ENCODE assay signal across 1 cellular context in genomic region chr5:176521286-176521685, GRCh38.
TF ChIP-seq lines count a peak whose summit lies in the region.

No MANE protein-coding gene starts in this region.

TF ChIP-seq in HepG2, 621 proteins besides CTCF, POLR2A, EP300 and RAD21:
- TF ChIP-seq, protein P1, sequence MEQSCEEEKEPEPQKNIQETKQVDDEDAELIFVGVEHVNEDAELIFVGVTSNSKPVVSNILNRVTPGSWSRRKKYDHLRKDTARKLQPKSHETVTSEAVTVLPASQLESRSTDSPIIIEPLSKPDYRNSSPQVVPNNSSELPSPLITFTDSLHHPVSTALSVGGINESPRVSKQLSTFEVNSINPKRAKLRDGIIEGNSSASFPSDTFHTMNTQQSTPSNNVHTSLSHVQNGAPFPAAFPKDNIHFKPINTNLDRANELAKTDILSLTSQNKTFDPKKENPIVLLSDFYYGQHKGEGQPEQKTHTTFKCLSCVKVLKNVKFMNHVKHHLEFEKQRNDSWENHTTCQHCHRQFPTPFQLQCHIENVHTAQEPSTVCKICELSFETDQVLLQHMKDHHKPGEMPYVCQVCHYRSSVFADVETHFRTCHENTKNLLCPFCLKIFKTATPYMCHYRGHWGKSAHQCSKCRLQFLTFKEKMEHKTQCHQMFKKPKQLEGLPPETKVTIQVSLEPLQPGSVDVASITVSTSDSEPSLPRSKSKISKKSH (CRISPR knock-in tag; IDR thresholded peaks at IDR 0.05; ENCODE audit: borderline replicate concordance): no peak
- no peak for TF ChIP-seq TFDP2 (CRISPR knock-in tag; IDR thresholded peaks at IDR 0.05)
- no peak for TF ChIP-seq TCF7L2 (IDR thresholded peaks at IDR 0.05; ENCODE audit: low read depth, low read length)
- no peak for TF ChIP-seq MTF1 (CRISPR knock-in tag; IDR thresholded peaks at IDR 0.05)
- TF ChIP-seq ZNF746 (CRISPR knock-in tag; IDR thresholded peaks at IDR 0.05): no peak
- no peak for TF ChIP-seq AGO2 (optimal IDR thresholded peaks at IDR 0.05; ENCODE audit: low read depth, low read length)
- no peak for TF ChIP-seq CHD2 (IDR thresholded peaks at IDR 0.05; ENCODE audit: low read depth, low read length)
- TF ChIP-seq, protein P2, sequence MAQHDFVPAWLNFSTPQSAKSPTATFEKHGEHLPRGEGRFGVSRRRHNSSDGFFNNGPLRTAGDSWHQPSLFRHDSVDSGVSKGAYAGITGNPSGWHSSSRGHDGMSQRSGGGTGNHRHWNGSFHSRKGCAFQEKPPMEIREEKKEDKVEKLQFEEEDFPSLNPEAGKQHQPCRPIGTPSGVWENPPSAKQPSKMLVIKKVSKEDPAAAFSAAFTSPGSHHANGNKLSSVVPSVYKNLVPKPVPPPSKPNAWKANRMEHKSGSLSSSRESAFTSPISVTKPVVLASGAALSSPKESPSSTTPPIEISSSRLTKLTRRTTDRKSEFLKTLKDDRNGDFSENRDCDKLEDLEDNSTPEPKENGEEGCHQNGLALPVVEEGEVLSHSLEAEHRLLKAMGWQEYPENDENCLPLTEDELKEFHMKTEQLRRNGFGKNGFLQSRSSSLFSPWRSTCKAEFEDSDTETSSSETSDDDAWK (CRISPR knock-in tag; IDR thresholded peaks at IDR 0.05): no peak
- no peak for TF ChIP-seq ELF4 (CRISPR knock-in tag; IDR thresholded peaks at IDR 0.05; ENCODE audit: borderline replicate concordance)
- TF ChIP-seq ZNF737 (CRISPR knock-in tag; IDR thresholded peaks at IDR 0.05; ENCODE audit: borderline replicate concordance): no peak
- TF ChIP-seq, protein P3, sequence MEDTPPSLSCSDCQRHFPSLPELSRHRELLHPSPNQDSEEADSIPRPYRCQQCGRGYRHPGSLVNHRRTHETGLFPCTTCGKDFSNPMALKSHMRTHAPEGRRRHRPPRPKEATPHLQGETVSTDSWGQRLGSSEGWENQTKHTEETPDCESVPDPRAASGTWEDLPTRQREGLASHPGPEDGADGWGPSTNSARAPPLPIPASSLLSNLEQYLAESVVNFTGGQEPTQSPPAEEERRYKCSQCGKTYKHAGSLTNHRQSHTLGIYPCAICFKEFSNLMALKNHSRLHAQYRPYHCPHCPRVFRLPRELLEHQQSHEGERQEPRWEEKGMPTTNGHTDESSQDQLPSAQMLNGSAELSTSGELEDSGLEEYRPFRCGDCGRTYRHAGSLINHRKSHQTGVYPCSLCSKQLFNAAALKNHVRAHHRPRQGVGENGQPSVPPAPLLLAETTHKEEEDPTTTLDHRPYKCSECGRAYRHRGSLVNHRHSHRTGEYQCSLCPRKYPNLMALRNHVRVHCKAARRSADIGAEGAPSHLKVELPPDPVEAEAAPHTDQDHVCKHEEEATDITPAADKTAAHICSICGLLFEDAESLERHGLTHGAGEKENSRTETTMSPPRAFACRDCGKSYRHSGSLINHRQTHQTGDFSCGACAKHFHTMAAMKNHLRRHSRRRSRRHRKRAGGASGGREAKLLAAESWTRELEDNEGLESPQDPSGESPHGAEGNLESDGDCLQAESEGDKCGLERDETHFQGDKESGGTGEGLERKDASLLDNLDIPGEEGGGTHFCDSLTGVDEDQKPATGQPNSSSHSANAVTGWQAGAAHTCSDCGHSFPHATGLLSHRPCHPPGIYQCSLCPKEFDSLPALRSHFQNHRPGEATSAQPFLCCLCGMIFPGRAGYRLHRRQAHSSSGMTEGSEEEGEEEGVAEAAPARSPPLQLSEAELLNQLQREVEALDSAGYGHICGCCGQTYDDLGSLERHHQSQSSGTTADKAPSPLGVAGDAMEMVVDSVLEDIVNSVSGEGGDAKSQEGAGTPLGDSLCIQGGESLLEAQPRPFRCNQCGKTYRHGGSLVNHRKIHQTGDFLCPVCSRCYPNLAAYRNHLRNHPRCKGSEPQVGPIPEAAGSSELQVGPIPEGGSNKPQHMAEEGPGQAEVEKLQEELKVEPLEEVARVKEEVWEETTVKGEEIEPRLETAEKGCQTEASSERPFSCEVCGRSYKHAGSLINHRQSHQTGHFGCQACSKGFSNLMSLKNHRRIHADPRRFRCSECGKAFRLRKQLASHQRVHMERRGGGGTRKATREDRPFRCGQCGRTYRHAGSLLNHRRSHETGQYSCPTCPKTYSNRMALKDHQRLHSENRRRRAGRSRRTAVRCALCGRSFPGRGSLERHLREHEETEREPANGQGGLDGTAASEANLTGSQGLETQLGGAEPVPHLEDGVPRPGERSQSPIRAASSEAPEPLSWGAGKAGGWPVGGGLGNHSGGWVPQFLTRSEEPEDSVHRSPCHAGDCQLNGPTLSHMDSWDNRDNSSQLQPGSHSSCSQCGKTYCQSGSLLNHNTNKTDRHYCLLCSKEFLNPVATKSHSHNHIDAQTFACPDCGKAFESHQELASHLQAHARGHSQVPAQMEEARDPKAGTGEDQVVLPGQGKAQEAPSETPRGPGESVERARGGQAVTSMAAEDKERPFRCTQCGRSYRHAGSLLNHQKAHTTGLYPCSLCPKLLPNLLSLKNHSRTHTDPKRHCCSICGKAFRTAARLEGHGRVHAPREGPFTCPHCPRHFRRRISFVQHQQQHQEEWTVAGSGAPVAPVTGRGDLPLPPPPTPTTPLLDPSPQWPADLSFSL (CRISPR knock-in tag; IDR thresholded peaks at IDR 0.05): no peak
- no peak for TF ChIP-seq ZNF232 (CRISPR knock-in tag; IDR thresholded peaks at IDR 0.05; ENCODE audit: borderline replicate concordance)
- no peak for TF ChIP-seq ZNF547 (CRISPR knock-in tag; IDR thresholded peaks at IDR 0.05)
- no peak for TF ChIP-seq TCF7 (IDR thresholded peaks at IDR 0.05; ENCODE audit: low read depth)
- no peak for TF ChIP-seq ZMYM2 (CRISPR knock-in tag; IDR thresholded peaks at IDR 0.05)
- no peak for TF ChIP-seq GABPA (IDR thresholded peaks at IDR 0.05; ENCODE audit: low read depth, low read length)
- no peak for TF ChIP-seq GABPA (CRISPR knock-in tag; IDR thresholded peaks at IDR 0.05; ENCODE audit: low read depth)
- TF ChIP-seq NR1H2 (CRISPR knock-in tag; IDR thresholded peaks at IDR 0.05; ENCODE audit: borderline replicate concordance, low read depth): no peak
- no peak for TF ChIP-seq ERF (CRISPR knock-in tag; IDR thresholded peaks at IDR 0.05)
- TF ChIP-seq ZFP36 (IDR thresholded peaks at IDR 0.05; ENCODE audit: borderline replicate concordance, low read depth, low read length, partially characterized antibody): no peak
- TF ChIP-seq ATF1 (CRISPR knock-in tag; IDR thresholded peaks at IDR 0.05): no peak
